In the genomic region with DNA sequence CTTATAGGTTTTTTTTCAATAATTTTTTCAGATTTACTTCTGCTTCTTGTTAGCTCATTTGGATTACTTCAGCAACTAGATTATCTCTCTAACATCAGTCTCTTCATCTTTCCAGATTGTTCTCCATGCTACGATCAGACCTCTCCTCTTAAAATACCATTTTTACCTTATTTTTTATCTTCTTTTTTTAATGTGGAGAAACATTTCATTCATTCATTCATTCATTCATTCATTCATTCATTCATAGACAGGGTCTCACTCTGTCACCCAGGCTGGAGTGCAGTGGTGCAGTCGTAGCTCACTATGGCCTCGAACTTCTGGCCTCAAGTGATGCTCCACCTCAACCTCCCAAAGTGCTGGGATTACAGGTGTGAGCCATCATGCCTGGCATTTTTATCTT, we compare ENCODE assay signal across 2 cellular contexts.
TF ChIP-seq lines count a peak whose summit lies in the region.

No MANE protein-coding gene starts in this region.

TF ChIP-seq in HepG2, 621 proteins besides CTCF, POLR2A, EP300 and RAD21:
- TF ChIP-seq KDM3A (CRISPR knock-in tag; IDR thresholded peaks at IDR 0.05; ENCODE audit: low read depth) = no peak
- TF ChIP-seq KIAA2018 (CRISPR knock-in tag; IDR thresholded peaks at IDR 0.05; ENCODE audit: borderline replicate concordance) = no peak
- no peak for TF ChIP-seq RFXAP (CRISPR knock-in tag; IDR thresholded peaks at IDR 0.05; ENCODE audit: borderline replicate concordance)
- TF ChIP-seq ZNF24 (IDR thresholded peaks at IDR 0.05) = 0 out of 2 replicates have a peak, but pooled peaks have one; percentile 12
- TF ChIP-seq HNF4A (CRISPR knock-in tag; IDR thresholded peaks at IDR 0.05) = no peak
- no peak for TF ChIP-seq ZNF430 (CRISPR knock-in tag; IDR thresholded peaks at IDR 0.05)

TF ChIP-seq in K562, 482 proteins besides CTCF, POLR2A, EP300 and RAD21:
- TF ChIP-seq HIVEP1 (CRISPR knock-in tag; IDR thresholded peaks at IDR 0.05) = no peak
- peak; percentile 87 for TF ChIP-seq ZNF24 (IDR thresholded peaks at IDR 0.05)
- TF ChIP-seq ZSCAN32 (CRISPR knock-in tag; IDR thresholded peaks at IDR 0.05) = no peak
